ENCODE assay signal across 16 cellular contexts in genomic region chr18:58562146-58562998, GRCh38.
DNase-seq lines count a peak whose midpoint lies in the region; ATAC-seq and TF ChIP-seq lines count a peak whose summit lies in the region.
"Had no signal": no experiment of that assay in that cellular context is flagged by ENCODE, and none has a peak within 500 bp of the region (broad histone marks: within the 10 kb centered on the region; RNA-seq: fewer than 3 reads in every experiment).

No MANE protein-coding gene starts in this region.

- 88 to 94% (median 91%) methylated on average over 4 of the region's 4 CpGs for WGBS in ovary, 3 donors

- no peak for TF ChIP-seq POLR2A in ovary (IDR thresholded peaks at IDR 0.05)

- H3K36me3 ChIP-seq in naive thymus-derived CD4-positive, alpha-beta T cell (ENCODE audit: control insufficient read depth in 2 of 3, insufficient read depth in 3 of 3, low read length in 3 of 3), result no peaks in the 10 kb centered on the region
- no peaks in the 10 kb centered on the region for H3K36me3 ChIP-seq in ovary

- no peaks in the 10 kb centered on the region for H3K27me3 Mint-ChIP-seq in naive thymus-derived CD4-positive, alpha-beta T cell
- H3K27me3 Mint-ChIP-seq: CD4-positive, alpha-beta memory T cell; IgD-negative memory B cell had no signal

- H3K9me3 ChIP-seq in naive thymus-derived CD4-positive, alpha-beta T cell (ENCODE audit: control insufficient read depth in 2 of 3, low read length in 3 of 3), result no peaks in the 10 kb centered on the region
- peaks cover 0 to 4% of the 10 kb centered on the region in 2 donors for H3K9me3 ChIP-seq in ovary

- no peaks in the 10 kb centered on the region for H3K4me1 ChIP-seq in naive thymus-derived CD4-positive, alpha-beta T cell (ENCODE audit: control insufficient read depth in 2 of 2, insufficient read depth in 2 of 2, low read length in 2 of 2)
- no peaks in the 10 kb centered on the region for H3K4me1 ChIP-seq in ovary (ENCODE audit: insufficient read depth)

- intact Hi-C loops in naive thymus-derived CD4-positive, alpha-beta T cell (cut with micrococcal nuclease), result no loop called here
- intact Hi-C loops in ovary (cut with DNase I), result no loop called here

- no peak for TF ChIP-seq EP300 in ovary (IDR thresholded peaks at IDR 0.05)

- no peaks in the 10 kb centered on the region for H3K27me3 ChIP-seq in naive thymus-derived CD4-positive, alpha-beta T cell (ENCODE audit: control insufficient read depth in 2 of 2, insufficient read depth in 2 of 2, low read length in 2 of 2)
- no peaks in the 10 kb centered on the region for H3K27me3 ChIP-seq in ovary
- H3K27me3 ChIP-seq: foreskin keratinocyte had no signal

- H3K4me3 Mint-ChIP-seq in naive thymus-derived CD4-positive, alpha-beta T cell, result no peak overlapping the region
- H3K4me3 Mint-ChIP-seq: CD4-positive, alpha-beta memory T cell had no signal

- ATAC-seq in activated CD4-positive, CD25-positive, alpha-beta regulatory T cell treated with anti-CD3 and anti-CD28 coated beads, Interleukin-2, amount 50 U/mL, for 24 hours, result peak; percentile 53 to 73
- ATAC-seq in GM21528 (IDR thresholded peaks at IDR 0.05; ENCODE audit: low FRiP score, unreplicated experiment) (peak; percentile 37), HG03460 (IDR thresholded peaks at IDR 0.05; ENCODE audit: unreplicated experiment) (peak; percentile 28)
- ATAC-seq in naive thymus-derived CD4-positive, alpha-beta T cell, result peak; percentile 16
- ATAC-seq: foreskin keratinocyte, Panc1 had no signal

- no peak for TF ChIP-seq CTCF in ovary (IDR thresholded peaks at IDR 0.05)

- H3K36me3 Mint-ChIP-seq in naive thymus-derived CD4-positive, alpha-beta T cell, result peaks cover 5 to 12% (median 6%) of the 10 kb centered on the region in 5 donors
- H3K36me3 Mint-ChIP-seq: IgD-negative memory B cell had no signal

- peaks cover 0 to 19% (median 5%) of the 10 kb centered on the region in 7 donors for H3K4me1 Mint-ChIP-seq in naive thymus-derived CD4-positive, alpha-beta T cell

- H3K9me3 Mint-ChIP-seq in naive thymus-derived CD4-positive, alpha-beta T cell, result peaks cover 0 to 11% (median 5%) of the 10 kb centered on the region in 11 donors

- CTCF ChIA-PET in naive thymus-derived CD4-positive, alpha-beta T cell (lab: Charles Lee), result interaction anchor here (1.1 kb wide), 1 partner anchor 202 kb away, joined by 3 read pairs; no protein-coding TSS in a partner anchor

- POLR2A ChIA-PET in naive thymus-derived CD4-positive, alpha-beta T cell (lab: Charles Lee), result interaction anchor here (0.8 to 1.1 kb wide), 2 partner anchors 130 to 161 kb away, joined by 3 read pairs; no protein-coding TSS in a partner anchor

- peak overlapping the region in 2 of 9 donors; percentile 8 to 20 for H3K27ac Mint-ChIP-seq in naive thymus-derived CD4-positive, alpha-beta T cell

- no peak overlapping the region for H3K4me3 ChIP-seq in naive thymus-derived CD4-positive, alpha-beta T cell (ENCODE audit: low read length)
- no peak overlapping the region for H3K4me3 ChIP-seq in ovary

- DNase-seq in activated CD4-positive, CD25-positive, alpha-beta regulatory T cell (lab: John Stamatoyannopoulos, UW), result no peak
- no peak for DNase-seq in naive thymus-derived CD4-positive, alpha-beta T cell
- DNase-seq in HPDE6-E6E7 (ENCODE audit: extremely low spot score) (no peak), ovary (no peak)
- DNase-seq in activated effector memory CD4-positive, alpha-beta T cell treated with anti-CD3 and anti-CD28 coated beads, Interleukin-2, amount 50 U/mL, for 16 hours, result no peak
- DNase-seq: activated CD4-positive, CD25-positive, alpha-beta regulatory T cell treated with anti-CD3 and anti-CD28 coated beads, Interleukin-2, amount 50 U/mL, for 72 hours; CD4-positive, alpha-beta memory T cell; foreskin keratinocyte; NCI-H345; small intestine had no signal

- no peak overlapping the region for H3K27ac ChIP-seq in naive thymus-derived CD4-positive, alpha-beta T cell (ENCODE audit: low read depth, low read length)
- H3K27ac ChIP-seq in ovary, result no peak overlapping the region
- H3K27ac ChIP-seq: 22Rv1, foreskin keratinocyte had no signal
